In the genomic region with DNA sequence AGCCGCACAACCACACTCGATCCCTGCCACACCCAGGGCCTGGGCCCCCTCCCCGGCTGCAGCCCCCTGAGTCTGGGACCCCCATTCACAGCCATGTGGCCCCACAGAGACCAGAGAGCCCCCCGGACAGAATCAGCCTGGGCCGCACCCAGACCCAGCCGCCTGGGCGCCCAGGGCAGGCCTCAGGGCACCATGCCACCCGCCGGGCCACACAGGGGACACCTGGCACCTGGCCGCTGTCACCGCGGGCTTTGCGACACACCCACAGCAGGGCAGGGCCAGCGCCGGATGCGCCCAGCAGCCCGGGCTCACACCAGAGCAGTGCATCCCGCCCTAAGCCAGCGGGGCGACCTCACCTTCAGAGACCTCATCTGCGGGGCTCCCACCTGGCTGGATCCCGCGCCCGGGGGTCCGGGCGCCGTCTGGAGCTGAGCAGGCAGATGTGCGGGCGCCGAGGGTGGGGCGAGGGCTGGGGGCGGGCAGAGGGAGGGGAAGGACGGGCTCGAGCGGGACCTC, we compare ENCODE assay signal across 6 cellular contexts. TPM values are rescaled to one million over a fixed set of nuclear protein-coding genes. Genes with fewer than 3 reads are reported as not detected.
A peak's percentile ranks its signal among the peaks of the same experiment; 100 is the strongest.
DNase-seq lines count a peak whose midpoint lies in the region; ATAC-seq and TF ChIP-seq lines count a peak whose summit lies in the region.

No MANE protein-coding gene starts in this region.

- H3K27ac ChIP-seq in gastrocnemius medialis = peak overlapping the region; percentile 62 to 80 (median 74)

- peak; percentile 53 for ATAC-seq in central memory CD8-positive, alpha-beta T cell (replicated peaks; ENCODE audit: extremely low read depth, poor library complexity, severe bottlenecking)
- ATAC-seq in gastrocnemius medialis (no peak), HG03095 (IDR thresholded peaks at IDR 0.05; ENCODE audit: unreplicated experiment) (no peak), HG02623 (IDR thresholded peaks at IDR 0.05; ENCODE audit: unreplicated experiment) (no peak)

- no peaks in the 10 kb centered on the region for H3K9me3 ChIP-seq in gastrocnemius medialis

- no peak overlapping the region for H3K27ac Mint-ChIP-seq in central memory CD8-positive, alpha-beta T cell (ENCODE audit: low read depth)

- H3K4me1 Mint-ChIP-seq in central memory CD8-positive, alpha-beta T cell = peaks cover 8% of the 10 kb centered on the region

- H3K9me3 Mint-ChIP-seq in central memory CD8-positive, alpha-beta T cell = no peaks in the 10 kb centered on the region

- H3K4me3 Mint-ChIP-seq in central memory CD8-positive, alpha-beta T cell = peak overlapping the region; percentile 34

- DNase-seq in NCI-H2029 (lab: John Stamatoyannopoulos, UW) (peak; percentile 64), NCI-H2029 treated with DMSO at 0.1 percent for 48 hours (lab: John Stamatoyannopoulos, UW) (no peak), gastrocnemius medialis (no peak)
- DNase-seq in central memory CD8-positive, alpha-beta T cell (ENCODE audit: low spot score in 2 of 2) = no peak

- H3K27me3 Mint-ChIP-seq in central memory CD8-positive, alpha-beta T cell = no peaks in the 10 kb centered on the region

- peaks cover 2% of the 10 kb centered on the region for H3K36me3 Mint-ChIP-seq in central memory CD8-positive, alpha-beta T cell (ENCODE audit: insufficient read depth)

- H3K36me3 ChIP-seq in gastrocnemius medialis = peaks cover 0 to 10% of the 10 kb centered on the region in 2 donors

- no peak for TF ChIP-seq CTCF in gastrocnemius medialis (IDR thresholded peaks at IDR 0.05 in 4 of 5, conservative IDR thresholded peaks at IDR 0.05 in 1 of 5)

- peaks cover 8 to 23% of the 10 kb centered on the region in 2 donors for H3K4me1 ChIP-seq in gastrocnemius medialis

- TF ChIP-seq POLR2A in gastrocnemius medialis (IDR thresholded peaks at IDR 0.05) = no peak

- intact Hi-C loops in gastrocnemius medialis (cut with DNase I; ENCODE audit: low total_unique reads) = no loop called here

- peak overlapping the region; percentile 53 to 58 (median 56) for H3K4me3 ChIP-seq in gastrocnemius medialis

- in situ Hi-C loops in gastrocnemius medialis (cut with MboI; ENCODE audit: low sequenced_read_pairs in 4 of 4) = no loop called here

- H3K27me3 ChIP-seq in gastrocnemius medialis = peaks cover 20 to 24% (median 21%) of the 10 kb centered on the region in 3 donors

RNA-seq across cellular contexts. Expression of a gene that starts 0.4 kb away (rescaled TPM):
- total RNA-seq in gastrocnemius medialis = 1 to 10 TPM in 1 of 4 donors, under 1 TPM in 2, not detected in 1; 0.36 to 1.2 (median 0.51) TPM

RNA-seq across cellular contexts. Expression of a gene that starts 20.4 kb away (rescaled TPM):
- total RNA-seq in gastrocnemius medialis = 10 to 100 TPM; 19.5 to 28.4 (median 27.4) TPM

RNA-seq across cellular contexts. Expression of a gene that starts 21.0 kb away (rescaled TPM):
- total RNA-seq in gastrocnemius medialis = 1 to 10 TPM in 1 of 4 donors, under 1 TPM in 3; 0.15 to 1.1 (median 0.33) TPM

RNA-seq across cellular contexts. Expression of a gene that starts 33.5 kb away (rescaled TPM):
- 10 to 100 TPM; 31.4 to 61.1 (median 36.6) TPM for total RNA-seq in gastrocnemius medialis

RNA-seq across cellular contexts. Expression of a gene that starts 48.8 kb away (rescaled TPM):
- total RNA-seq in gastrocnemius medialis = 10 to 100 TPM; 22.3 to 77.3 (median 48.7) TPM
